15 cellular contexts compared by ENCODE assay signal in genomic region chr17:75937652-75938051, GRCh38. TPM values are rescaled to one million over a fixed set of nuclear protein-coding genes. Genes with fewer than 3 reads are reported as not detected.
DNase-seq lines count a peak whose midpoint lies in the region; ATAC-seq and TF ChIP-seq lines count a peak whose summit lies in the region.
"Had no signal": no experiment of that assay in that cellular context is flagged by ENCODE, and none has a peak within 500 bp of the region (broad histone marks: within the 10 kb centered on the region; RNA-seq: fewer than 3 reads in every experiment).

No MANE protein-coding gene starts in this region.

- H3K4me2 ChIP-seq in IMR-90 (ENCODE audit: low read depth, low read length) = no peak overlapping the region
- no peak overlapping the region for H3K4me2 ChIP-seq in mesenchymal stem cell (ENCODE audit: low read length, poor library complexity, severe bottlenecking)
- no peak overlapping the region for H3K4me2 ChIP-seq in SK-N-SH

- H3K27me3 ChIP-seq in IMR-90 (ENCODE audit: control insufficient read depth, insufficient read depth, low read length) (no peaks in the 10 kb centered on the region), mesenchymal stem cell (ENCODE audit: control insufficient read depth in 1 of 2, insufficient read depth in 1 of 2, low read length in 2 of 2) (no peaks in the 10 kb centered on the region), SK-N-SH (ENCODE audit: insufficient read depth) (no peaks in the 10 kb centered on the region)

- H4K5ac ChIP-seq in IMR-90 (ENCODE audit: low read depth, low read length) = no peak overlapping the region

- H3K56ac ChIP-seq in IMR-90 (ENCODE audit: extremely low read depth, insufficient read depth, low read length) = no peak overlapping the region

- H3K9me3 ChIP-seq in IMR-90 (ENCODE audit: control insufficient read depth, insufficient read depth, low read length) (no peaks in the 10 kb centered on the region), mesenchymal stem cell (ENCODE audit: control insufficient read depth, low read length) (no peaks in the 10 kb centered on the region), SK-N-SH (no peaks in the 10 kb centered on the region)

- dilution Hi-C loops in IMR-90 (cut with HindIII; ENCODE audit: low sequenced_read_pairs, unreplicated experiment) = no loop called here

- no peak overlapping the region for H2AFZ ChIP-seq in IMR-90 (replicated peaks; ENCODE audit: low read length, poor library complexity)
- H2AFZ ChIP-seq in mesenchymal stem cell (ENCODE audit: low read depth, low read length) = no peak overlapping the region
- no peak overlapping the region for H2AFZ ChIP-seq in SK-N-SH (ENCODE audit: low read depth)

- H2BK20ac ChIP-seq in IMR-90 (ENCODE audit: low read depth, low read length) = no peak overlapping the region

- POLR2A ChIA-PET in IMR-90 (lab: Charles Lee; ENCODE audit: unreplicated experiment) (no interaction called here), RWPE1 (lab: Yijun Ruan, JAX; ENCODE audit: low non-redundant PET) (no interaction called here), SK-N-SH (lab: Yijun Ruan, JAX) (no interaction called here)

- no peak overlapping the region for H3K4me3 ChIP-seq in IMR-90 (ENCODE audit: insufficient read depth, low read depth, low read length)
- H3K4me3 ChIP-seq in mesenchymal stem cell (ENCODE audit: insufficient read depth in 1 of 2, low read depth in 1 of 2, low read length in 2 of 2) = no peak overlapping the region
- no peak overlapping the region for H3K4me3 ChIP-seq in SK-N-SH (ENCODE audit: low read depth in 2 of 2, low read length in 1 of 2)

- H3K14ac ChIP-seq in IMR-90 (replicated peaks; ENCODE audit: low read depth, low read length) (no peak overlapping the region), mesenchymal stem cell (ENCODE audit: low read length in 2 of 2) (no peak overlapping the region)

- in situ Hi-C loops in IMR-90 (cut with MboI; ENCODE audit: low sequenced_read_pairs) = no loop called here

- H3K4ac ChIP-seq in IMR-90 (ENCODE audit: low read depth, low read length) (no peak overlapping the region), mesenchymal stem cell (ENCODE audit: low read depth in 1 of 2, low read length in 2 of 2) (no peak overlapping the region)

- TF ChIP-seq RAD21 in IMR-90 (IDR thresholded peaks at IDR 0.05; ENCODE audit: low read length) = no peak
- no peak for TF ChIP-seq RAD21 in SK-N-SH (IDR thresholded peaks at IDR 0.05; ENCODE audit: low read length)

- H4K8ac ChIP-seq in IMR-90 (ENCODE audit: low read depth in 2 of 2, low read length in 2 of 2) (no peak overlapping the region), mesenchymal stem cell (ENCODE audit: low read length) (peak overlapping the region; percentile 9)

- CTCF ChIA-PET in IMR-90 (lab: Yijun Ruan, JAX) (no interaction called here), RWPE1 (lab: Yijun Ruan, JAX) (no interaction called here), SK-N-SH (lab: Yijun Ruan, JAX) (interaction anchor here (1.4 kb wide), 1 partner anchor 19 kb away, joined by 3 read pairs; no protein-coding TSS in a partner anchor)

- no peaks in the 10 kb centered on the region for H3K9me2 ChIP-seq in SK-N-SH

- peak overlapping the region; percentile 15 for H2AK9ac ChIP-seq in IMR-90 (replicated peaks; ENCODE audit: low read depth, low read length, poor library complexity)

- BruUV-seq in IMR-90 (replicated peaks; lab: Mats Ljungman, UMichigan) = no TSS peak

- H2AK5ac ChIP-seq in IMR-90 (ENCODE audit: low read depth, low read length) (no peak overlapping the region), mesenchymal stem cell (ENCODE audit: low read length, severe bottlenecking) (no peak overlapping the region)

- H3K18ac ChIP-seq in IMR-90 (ENCODE audit: low read depth, low read length) (no peak overlapping the region), mesenchymal stem cell (ENCODE audit: low read depth in 1 of 2, low read length in 2 of 2) (no peak overlapping the region)

- TF ChIP-seq CTCF in IMR-90 (conservative IDR thresholded peaks at IDR 0.05; ENCODE audit: low read depth, low read length) = no peak
- TF ChIP-seq CTCF in RWPE1 (conservative IDR thresholded peaks at IDR 0.05; ENCODE audit: low read depth) = no peak
- TF ChIP-seq CTCF in SK-N-SH (IDR thresholded peaks at IDR 0.05) = no peak

- H3K4me1 ChIP-seq in IMR-90 (ENCODE audit: control insufficient read depth, insufficient read depth, low read length) (peaks cover 3% of the 10 kb centered on the region; the same call in 1 of the 2 replicates), mesenchymal stem cell (ENCODE audit: control insufficient read depth, insufficient read depth, low read depth, low read length) (peaks cover 5% of the 10 kb centered on the region), SK-N-SH (ENCODE audit: control insufficient read depth in 1 of 2, insufficient read depth in 2 of 2, low read depth in 1 of 2, low read length in 1 of 2) (peaks cover 0 to 8% of the 10 kb centered on the region in 2 experiments; a peak in 1 of 4 replicates)

- H2BK15ac ChIP-seq in IMR-90 (ENCODE audit: low read depth, low read length) = no peak overlapping the region
- H2BK15ac ChIP-seq in mesenchymal stem cell (ENCODE audit: low read depth, poor library complexity, severe bottlenecking) = no peak overlapping the region

- H2BK12ac ChIP-seq in mesenchymal stem cell (ENCODE audit: low read length in 2 of 2) = no peak overlapping the region

- peaks cover 5% of the 10 kb centered on the region; the same call in 1 of the 2 replicates for H3K79me2 ChIP-seq in SK-N-SH (ENCODE audit: insufficient read depth)

- no peak overlapping the region for H3K27ac ChIP-seq in IMR-90 (ENCODE audit: insufficient read depth, low read length)
- H3K27ac ChIP-seq in RWPE1 = peak overlapping the region; percentile 1; the same call in 1 of the 2 replicates
- no peak overlapping the region for H3K27ac ChIP-seq in mesenchymal stem cell (ENCODE audit: low read length, poor library complexity, severe bottlenecking)
- H3K27ac ChIP-seq in SK-N-SH (ENCODE audit: low read depth in 2 of 2, low read length in 1 of 2) = no peak overlapping the region
- H3K27ac ChIP-seq: C4-2B, HL-60 had no signal

- intact Hi-C loops in IMR-90 (cut with micrococcal nuclease) (no loop called here), posterior vena cava (cut with DNase I) (no loop called here)

- H3F3A ChIP-seq in SK-N-SH (replicated peaks; ENCODE audit: insufficient read depth) = peaks cover 9% of the 10 kb centered on the region

- H2BK120ac ChIP-seq in IMR-90 (ENCODE audit: low read depth, low read length) (no peak overlapping the region), mesenchymal stem cell (ENCODE audit: low read depth, low read length) (no peak overlapping the region)

- peaks cover 5% of the 10 kb centered on the region; the same call in 1 of the 2 replicates for H3K9me1 ChIP-seq in IMR-90 (ENCODE audit: insufficient read depth, low read length)

- H4K20me1 ChIP-seq in IMR-90 (ENCODE audit: insufficient read depth, low read length) = no peaks in the 10 kb centered on the region
- H4K20me1 ChIP-seq in SK-N-SH (ENCODE audit: insufficient read depth) = no peaks in the 10 kb centered on the region

- H3K36me3 ChIP-seq in IMR-90 (ENCODE audit: control insufficient read depth, insufficient read depth, low read length) = peaks cover 2% of the 10 kb centered on the region; the same call in 1 of the 2 replicates
- H3K36me3 ChIP-seq in mesenchymal stem cell (ENCODE audit: control insufficient read depth in 1 of 2, insufficient read depth in 2 of 2, low read depth in 1 of 2, low read length in 2 of 2) = peaks cover 0 to 3% of the 10 kb centered on the region in 2 experiments
- peaks cover 0 to 3% of the 10 kb centered on the region in 2 experiments for H3K36me3 ChIP-seq in SK-N-SH (replicated peaks in 1 of 2; ENCODE audit: control insufficient read depth in 1 of 2, insufficient read depth in 2 of 2, low read length in 1 of 2)

- H4K91ac ChIP-seq in IMR-90 (ENCODE audit: insufficient read depth, low read depth, low read length) = no peak overlapping the region
- H4K91ac ChIP-seq in mesenchymal stem cell (ENCODE audit: low read length) = no peak overlapping the region

- H2BK5ac ChIP-seq in IMR-90 (ENCODE audit: low read depth, low read length, poor library complexity, severe bottlenecking) (no peak overlapping the region), mesenchymal stem cell (ENCODE audit: low read depth, low read length, poor library complexity, severe bottlenecking) (no peak overlapping the region)

- no peak overlapping the region for H3K23ac ChIP-seq in IMR-90 (ENCODE audit: low read depth, low read length)
- no peak overlapping the region for H3K23ac ChIP-seq in mesenchymal stem cell (ENCODE audit: low read length in 2 of 2)

- H3K79me1 ChIP-seq in IMR-90 (ENCODE audit: low read depth in 1 of 2, low read length in 2 of 2) (peaks cover 5 to 9% of the 10 kb centered on the region in 2 experiments; a peak in 2 of 4 replicates), mesenchymal stem cell (replicated peaks; ENCODE audit: low read length, poor library complexity, severe bottlenecking) (peaks cover 4% of the 10 kb centered on the region)

- no peak for DNase-seq in IMR-90
- no peak for DNase-seq in RWPE1 (ENCODE audit: low spot score)
- DNase-seq in mesenchymal stem cell = no peak
- peak; percentile 41 for DNase-seq in posterior vena cava (ENCODE audit: low spot score)
- DNase-seq in SK-N-SH = no peak
- no peak for DNase-seq in NCI-H187 treated with DMSO at 0.1 percent for 48 hours (lab: John Stamatoyannopoulos, UW)
- DNase-seq in A172 (ENCODE audit: low spot score) = no peak
- no peak for DNase-seq in NAMALWA (ENCODE audit: low spot score)
- DNase-seq: CD8-positive, alpha-beta T cell; COR-L47; DND-41; GDM1 had no signal

- TF ChIP-seq EP300 in SK-N-SH (IDR thresholded peaks at IDR 0.05; ENCODE audit: borderline replicate concordance in 1 of 2, low read depth in 1 of 2, low read length in 1 of 2) = no peak

- 87% methylated on average over 10 of the region's 13 CpGs; no CpG with 5 or more reads in 1 of the 2 experiments for WGBS in IMR-90 (ENCODE audit: extremely low coverage in 2 of 2, insufficient read length in 1 of 2), 2 experiments
- WGBS in mesenchymal stem cell = 96% methylated on average over 13 of the region's 13 CpGs
- WGBS in SK-N-SH (ENCODE audit: low lambda C conversion rate) = 91% methylated on average over 13 of the region's 13 CpGs

- ATAC-seq in IMR-90 (ENCODE audit: low read depth) = no peak
- ATAC-seq: CD8-positive, alpha-beta T cell; HCT116 had no signal

- TF ChIP-seq POLR2A in IMR-90 (IDR thresholded peaks at IDR 0.05; ENCODE audit: low read depth, low read length) = no peak

- H3K9ac ChIP-seq in IMR-90 (ENCODE audit: low read depth, low read length) = no peak overlapping the region
- no peak overlapping the region for H3K9ac ChIP-seq in mesenchymal stem cell (ENCODE audit: low read length)
- no peak overlapping the region for H3K9ac ChIP-seq in SK-N-SH

RNA-seq across cellular contexts. Expression of gene FBF1, which starts 3.2 kb away (rescaled TPM):
- total RNA-seq in IMR-90 (2012; rRNA removed) (4.5 and 5.3 TPM in 2 replicates), posterior vena cava (1 to 10 TPM; 4.5 to 6.8 TPM)
- polyA plus RNA-seq in IMR-90 (2012; rRNA removed) (8.0 and 9.3 TPM in 2 replicates), SK-N-SH (2012; rRNA removed) (19.0 and 19.7 TPM in 2 replicates)
- polyA plus RNA-seq in IMR-90 (2012; cell fraction: cytosol; rRNA removed) = 3.6 and 4.2 TPM in 2 replicates
- 53.0 and 87.6 TPM in 2 replicates for polyA plus RNA-seq in IMR-90 (2012; cell fraction: nucleus; rRNA removed; ENCODE audit: low replicate concordance)
- 1.8 TPM for polyA plus RNA-seq in mesenchymal stem cell (2013, experiment 1 of 2)
- polyA plus RNA-seq in mesenchymal stem cell (2013, experiment 2 of 2) = 1.6 TPM
- polyA plus RNA-seq in SK-N-SH (2012; cell fraction: cytosol; rRNA removed) = 4.7 and 7.7 TPM in 2 replicates
- polyA plus RNA-seq in SK-N-SH (2012; cell fraction: nucleus; rRNA removed) = 103 and 134 TPM in 2 replicates
- 9.9 and 12.5 TPM in 2 replicates for total RNA-seq in A172 (2014; rRNA removed; shearing (Covaris generic))

RNA-seq across cellular contexts. Expression of gene MRPL38, which starts 33.0 kb away (rescaled TPM):
- total RNA-seq in IMR-90 (2012; rRNA removed) (13.3 and 15.3 TPM in 2 replicates), posterior vena cava (10 to 100 TPM; 49.3 to 55.5 TPM)
- polyA plus RNA-seq in IMR-90 (2012; rRNA removed) (42.5 and 55.5 TPM in 2 replicates), SK-N-SH (2012; rRNA removed) (62.5 and 93.9 TPM in 2 replicates)
- 44.8 and 51.3 TPM in 2 replicates for polyA plus RNA-seq in IMR-90 (2012; cell fraction: cytosol; rRNA removed)
- polyA plus RNA-seq in IMR-90 (2012; cell fraction: nucleus; rRNA removed; ENCODE audit: low replicate concordance) = 108 and 241 TPM in 2 replicates
- 44.2 TPM for polyA plus RNA-seq in mesenchymal stem cell (2013, experiment 1 of 2)
- 41.8 TPM for polyA plus RNA-seq in mesenchymal stem cell (2013, experiment 2 of 2)
- polyA plus RNA-seq in SK-N-SH (2012; cell fraction: cytosol; rRNA removed) = 28.7 and 43.8 TPM in 2 replicates
- polyA plus RNA-seq in SK-N-SH (2012; cell fraction: nucleus; rRNA removed) = 321 and 427 TPM in 2 replicates
- total RNA-seq in A172 (2014; rRNA removed; shearing (Covaris generic)) = 55.1 and 58.4 TPM in 2 replicates

RNA-seq across cellular contexts. Expression of gene TRIM65, which starts 40.9 kb away (rescaled TPM):
- total RNA-seq in IMR-90 (2012; rRNA removed) (7.9 and 8.1 TPM in 2 replicates), posterior vena cava (10 to 100 TPM; 12.8 to 15.7 TPM)
- polyA plus RNA-seq in IMR-90 (2012; rRNA removed) (10.6 and 10.8 TPM in 2 replicates), SK-N-SH (2012; rRNA removed) (13.1 and 18.1 TPM in 2 replicates)
- 5.7 and 8.8 TPM in 2 replicates for polyA plus RNA-seq in IMR-90 (2012; cell fraction: cytosol; rRNA removed)
- polyA plus RNA-seq in IMR-90 (2012; cell fraction: nucleus; rRNA removed; ENCODE audit: low replicate concordance) = 17.0 and 21.9 TPM in 2 replicates
- 15.7 TPM for polyA plus RNA-seq in mesenchymal stem cell (2013, experiment 1 of 2)
- polyA plus RNA-seq in mesenchymal stem cell (2013, experiment 2 of 2) = 15.2 TPM
- polyA plus RNA-seq in SK-N-SH (2012; cell fraction: cytosol; rRNA removed) = 7.7 and 11.7 TPM in 2 replicates
- polyA plus RNA-seq in SK-N-SH (2012; cell fraction: nucleus; rRNA removed) = 21.5 and 24.6 TPM in 2 replicates
- 32.7 and 41.4 TPM in 2 replicates for total RNA-seq in A172 (2014; rRNA removed; shearing (Covaris generic))

RNA-seq across cellular contexts. Expression of gene ACOX1, which starts 41.3 kb away (rescaled TPM):
- total RNA-seq in IMR-90 (2012; rRNA removed) (61.9 and 94.8 TPM in 2 replicates), posterior vena cava (10 to 100 TPM; 45.2 to 46.2 TPM)
- polyA plus RNA-seq in IMR-90 (2012; rRNA removed) (14.9 and 16.1 TPM in 2 replicates), SK-N-SH (2012; rRNA removed) (21.5 and 29.7 TPM in 2 replicates)
- 6.6 and 12.3 TPM in 2 replicates for polyA plus RNA-seq in IMR-90 (2012; cell fraction: cytosol; rRNA removed)
- polyA plus RNA-seq in IMR-90 (2012; cell fraction: nucleus; rRNA removed; ENCODE audit: low replicate concordance) = 13.2 and 21.8 TPM in 2 replicates
- polyA plus RNA-seq in mesenchymal stem cell (2013, experiment 1 of 2) = 14.7 TPM
- polyA plus RNA-seq in mesenchymal stem cell (2013, experiment 2 of 2) = 14.0 TPM
- 16.2 and 19.6 TPM in 2 replicates for polyA plus RNA-seq in SK-N-SH (2012; cell fraction: cytosol; rRNA removed)
- 35.9 and 44.1 TPM in 2 replicates for polyA plus RNA-seq in SK-N-SH (2012; cell fraction: nucleus; rRNA removed)
- 47.5 and 48.6 TPM in 2 replicates for total RNA-seq in A172 (2014; rRNA removed; shearing (Covaris generic))

RNA-seq across cellular contexts. Expression of gene TEN1, which starts 41.4 kb away (rescaled TPM):
- total RNA-seq in IMR-90 (2012; rRNA removed) (14.7 and 15.6 TPM in 2 replicates), posterior vena cava (10 to 100 TPM; 11.1 to 12.7 TPM)
- polyA plus RNA-seq in IMR-90 (2012; rRNA removed) (17.1 and 17.9 TPM in 2 replicates), SK-N-SH (2012; rRNA removed) (33.6 and 38.1 TPM in 2 replicates)
- 18.9 and 28.9 TPM in 2 replicates for polyA plus RNA-seq in IMR-90 (2012; cell fraction: cytosol; rRNA removed)
- 34.0 and 51.0 TPM in 2 replicates for polyA plus RNA-seq in IMR-90 (2012; cell fraction: nucleus; rRNA removed; ENCODE audit: low replicate concordance)
- 21.3 TPM for polyA plus RNA-seq in mesenchymal stem cell (2013, experiment 1 of 2)
- 20.5 TPM for polyA plus RNA-seq in mesenchymal stem cell (2013, experiment 2 of 2)
- 16.0 and 22.3 TPM in 2 replicates for polyA plus RNA-seq in SK-N-SH (2012; cell fraction: cytosol; rRNA removed)
- polyA plus RNA-seq in SK-N-SH (2012; cell fraction: nucleus; rRNA removed) = 94.0 and 103 TPM in 2 replicates
- total RNA-seq in A172 (2014; rRNA removed; shearing (Covaris generic)) = 23.4 and 28.4 TPM in 2 replicates
